In genomic region chr6:11700118-11700718, GRCh38 we compare ENCODE assay signal across 8 cellular contexts.
DNase-seq lines count a peak whose midpoint lies in the region; ATAC-seq and TF ChIP-seq lines count a peak whose summit lies in the region.

No MANE protein-coding gene starts in this region.

- intact Hi-C loops in left lung (cut with DNase I): no loop called here

- H3K9me3 ChIP-seq in left lung: no peaks in the 10 kb centered on the region

- H3K27me3 ChIP-seq in left lung: no peaks in the 10 kb centered on the region

- H3K36me3 ChIP-seq in left lung: no peaks in the 10 kb centered on the region

- TF ChIP-seq CTCF in left lung (IDR thresholded peaks at IDR 0.05): peak in 1 of 2 donors; percentile 36

- H3K27ac ChIP-seq in left lung: no peak overlapping the region

- DNase-seq in NCI-H345 (lab: John Stamatoyannopoulos, UW): peak; percentile 5
- no peak for DNase-seq in NCI-H345 treated with DMSO at 0.1 percent for 48 hours (lab: John Stamatoyannopoulos, UW; ENCODE audit: unreplicated experiment)
- DNase-seq in NCI-H2171 (lab: John Stamatoyannopoulos, UW): peak; percentile 0
- DNase-seq in astrocyte of the hippocampus (ENCODE audit: low read depth, low spot score): peak; percentile 47
- DNase-seq in left lung: no peak

- H3K4me1 ChIP-seq in left lung: peaks cover 0 to 13% of the 10 kb centered on the region in 2 donors

- no peak overlapping the region for H3K4me3 ChIP-seq in left lung

- ATAC-seq in left lung: peak; percentile 51
- no peak for ATAC-seq in GM21390 (IDR thresholded peaks at IDR 0.05; ENCODE audit: unreplicated experiment)
- no peak for ATAC-seq in HG02973 (IDR thresholded peaks at IDR 0.05; ENCODE audit: unreplicated experiment)
- no peak for ATAC-seq in HG03442 (IDR thresholded peaks at IDR 0.05; ENCODE audit: unreplicated experiment)

Comparison
In these comparisons a context has a peak if more than half of its experiments do, and no peak if none do; other contexts are left out.
1. DNase-seq: peak in NCI-H345 (single experiment), NCI-H2171 (single experiment) and astrocyte of the hippocampus (single experiment); none in NCI-H345 treated with DMSO at 0.1 percent for 48 hours (single experiment) and left lung (0 of 2).